Comparison of ENCODE assay signal across 8 cellular contexts in the genomic region with DNA sequence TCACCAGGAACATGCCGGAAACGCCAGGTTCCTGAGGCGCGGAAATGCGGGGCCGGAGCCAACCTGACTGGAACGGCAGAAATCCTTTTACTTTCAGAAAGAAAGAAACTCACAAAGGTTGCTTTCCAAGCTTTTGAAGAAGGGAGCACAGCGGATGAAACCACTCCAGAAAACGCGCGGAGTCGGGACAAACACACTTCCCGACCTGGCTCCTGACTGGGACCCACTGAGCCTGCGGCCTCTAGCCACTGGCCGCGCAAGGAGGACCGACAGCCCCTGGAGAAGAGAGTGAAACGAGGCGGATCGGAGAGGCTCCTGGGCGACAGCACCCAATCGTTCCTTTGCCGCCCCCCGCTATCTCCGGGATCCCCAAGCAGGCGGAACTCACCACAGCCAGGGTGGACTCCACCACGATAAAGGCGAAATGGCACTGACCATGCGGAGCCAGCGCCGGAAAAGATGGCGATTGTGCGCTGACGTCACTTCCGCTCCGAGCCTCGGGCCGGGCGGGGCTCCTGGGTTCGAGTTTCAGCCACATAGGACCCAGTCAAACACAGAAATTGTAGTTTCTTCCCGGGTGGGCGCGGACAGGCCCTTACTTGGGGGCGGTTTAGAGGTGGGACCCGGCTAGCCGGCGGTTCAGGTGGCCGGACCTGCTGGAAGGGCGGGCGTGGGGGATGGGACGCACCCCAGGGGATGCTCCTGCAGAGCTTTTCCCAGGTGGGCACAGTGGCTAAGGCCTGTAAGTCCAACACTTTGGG. TPM values are rescaled to one million over a fixed set of nuclear protein-coding genes. Genes with fewer than 3 reads are reported as not detected.
DNase-seq lines count a peak whose midpoint lies in the region; ATAC-seq and TF ChIP-seq lines count a peak whose summit lies in the region.

A gene (minus strand): TSS at position 432 of the 761 bp plus-strand sequence. CDS start 16,407 bp downstream, outside the sequence.

- peak within 1 kb of the TSS; percentile 85 to 91 for H3K4me3 ChIP-seq in foreskin fibroblast (ENCODE audit: low read depth in 1 of 2, low read length in 2 of 2)
- peak within 1 kb of the TSS; percentile 96 to 98 for H3K4me3 ChIP-seq in stomach smooth muscle (ENCODE audit: low read length in 2 of 2)

- peaks cover 17% of the 10 kb centered on the region for H3K9me3 Mint-ChIP-seq in neural crest cell

- peaks cover 15% of the 10 kb centered on the region for H3K4me1 Mint-ChIP-seq in neural crest cell

- H3K9ac ChIP-seq in stomach smooth muscle (ENCODE audit: low read length in 2 of 2), result peak within 1 kb of the TSS; percentile 90 to 92

- TF ChIP-seq CTCF in foreskin fibroblast (IDR thresholded peaks at IDR 0.05; ENCODE audit: low read depth, low read length), result no peak
- no peak for TF ChIP-seq CTCF in neural crest cell (conservative IDR thresholded peaks at IDR 0.05)

- peaks cover 0 to 6% of the 10 kb centered on the region in 2 donors for H3K36me3 ChIP-seq in stomach smooth muscle (ENCODE audit: control insufficient read depth in 2 of 2, insufficient read depth in 2 of 2, low read length in 2 of 2)

- peak within 1 kb of the TSS; percentile 85 for H3K27ac ChIP-seq in stomach smooth muscle (ENCODE audit: low read length)

- DNase-seq in DMS79 treated with DMSO at 0.1 percent for 48 hours (lab: John Stamatoyannopoulos, UW) (peak; percentile 84), LoVo (ENCODE audit: low spot score) (peak; percentile 87), SHP77 treated with DMSO at 0.1 percent for 48 hours (lab: John Stamatoyannopoulos, UW) (peak; percentile 78), activated gamma-delta T cell treated with Interleukin-2 at 50 U/mL for 16 hours (peak; percentile 74), foreskin fibroblast (peak; percentile 72 to 92), neural crest cell (ENCODE audit: low read depth, low spot score) (peak; percentile 78)

- no peaks in the 10 kb centered on the region for H3K9me3 ChIP-seq in stomach smooth muscle (ENCODE audit: control insufficient read depth in 2 of 2, low read length in 2 of 2)

- H3K27me3 Mint-ChIP-seq in neural crest cell (ENCODE audit: low read depth), result peaks cover 23% of the 10 kb centered on the region

- peaks cover 8% of the 10 kb centered on the region for H3K4me1 ChIP-seq in stomach smooth muscle (ENCODE audit: control insufficient read depth, insufficient read depth, low read length)

- peak; percentile 87 for ATAC-seq in GM21825 (IDR thresholded peaks at IDR 0.05; ENCODE audit: unreplicated experiment)

- H3K27me3 ChIP-seq in stomach smooth muscle (ENCODE audit: control insufficient read depth in 1 of 2, insufficient read depth in 2 of 2, low read length in 2 of 2), result no peaks in the 10 kb centered on the region

- H3K36me3 Mint-ChIP-seq in neural crest cell (ENCODE audit: low read depth), result peaks cover 31% of the 10 kb centered on the region

- H3K4me3 Mint-ChIP-seq in neural crest cell, result peak within 1 kb of the TSS; percentile 97

- peak within 1 kb of the TSS; percentile 98 for H3K27ac Mint-ChIP-seq in neural crest cell (ENCODE audit: unreplicated experiment)

RNA-seq across cellular contexts. Expression of the gene that starts here (rescaled TPM):
- 71.1 and 78.7 TPM in 2 replicates for total RNA-seq in neural crest cell

Comparison
In these comparisons a context has a peak if more than half of its experiments do, and no peak if none do; other contexts are left out.
1. Peak in every context shown above with its lines: DNase-seq, ATAC-seq, H3K4me3 ChIP-seq and H3K27ac ChIP-seq.